In genomic region chr9:6014668-6015270, GRCh38 we compare ENCODE assay signal across 8 cellular contexts. TPM values are rescaled to one million over a fixed set of nuclear protein-coding genes. Genes with fewer than 3 reads are reported as not detected.
A peak's percentile ranks its signal among the peaks of the same experiment; 100 is the strongest.
DNase-seq lines count a peak whose midpoint lies in the region; ATAC-seq and TF ChIP-seq lines count a peak whose summit lies in the region.

No MANE protein-coding gene starts in this region.

- H4K20me1 ChIP-seq in IMR-90 (ENCODE audit: insufficient read depth, low read length), result peaks cover 5% of the 10 kb centered on the region

- in situ Hi-C loops in IMR-90 (cut with MboI; ENCODE audit: low sequenced_read_pairs), result no loop called here

- TF ChIP-seq CTCF in BJ (IDR thresholded peaks at IDR 0.05; ENCODE audit: insufficient read depth, low read depth, low read length) (no peak), IMR-90 (conservative IDR thresholded peaks at IDR 0.05; ENCODE audit: low read depth, low read length) (no peak)

- H3K4ac ChIP-seq in IMR-90 (ENCODE audit: low read depth, low read length), result peak overlapping the region; percentile 54

- H2BK5ac ChIP-seq in IMR-90 (ENCODE audit: low read depth, low read length, poor library complexity, severe bottlenecking), result peak overlapping the region; percentile 80

- no peak overlapping the region for H2BK20ac ChIP-seq in IMR-90 (ENCODE audit: low read depth, low read length)

- peak overlapping the region; percentile 97 for H3K4me2 ChIP-seq in IMR-90 (ENCODE audit: low read depth, low read length)

- no peak for TF ChIP-seq RAD21 in IMR-90 (IDR thresholded peaks at IDR 0.05; ENCODE audit: low read length)

- peak overlapping the region; percentile 94 for H3K27ac Mint-ChIP-seq in stimulated activated memory B cell treated with anti-CD40 and anti-IgM and Interleukin-4, amounts not matched to agents 10 μg/mL and 1 μg/mL and 100 μg/mL, for 72 hours

- no peaks in the 10 kb centered on the region for H3K27me3 Mint-ChIP-seq in stimulated activated memory B cell treated with anti-CD40 and anti-IgM and Interleukin-4, amounts not matched to agents 10 μg/mL and 1 μg/mL and 100 μg/mL, for 72 hours

- H2BK120ac ChIP-seq in IMR-90 (ENCODE audit: low read depth, low read length), result peak overlapping the region; percentile 65

- H3K56ac ChIP-seq in IMR-90 (ENCODE audit: extremely low read depth, insufficient read depth, low read length), result peak overlapping the region; percentile 85

- DNase-seq in BJ (ENCODE audit: low read depth) (no peak), IMR-90 (peak; percentile 84), amniotic stem cell (lab: John Stamatoyannopoulos, UW) (peak; percentile 52), H4 (ENCODE audit: low spot score) (no peak)

- H2BK15ac ChIP-seq in IMR-90 (ENCODE audit: low read depth, low read length), result no peak overlapping the region

- H3K4me3 Mint-ChIP-seq in stimulated activated memory B cell treated with anti-CD40 and anti-IgM and Interleukin-4, amounts not matched to agents 10 μg/mL and 1 μg/mL and 100 μg/mL, for 72 hours, result peak overlapping the region; percentile 89

- H3K27ac ChIP-seq in IMR-90 (ENCODE audit: insufficient read depth, low read length), result peak overlapping the region; percentile 64

- ATAC-seq in IMR-90 (ENCODE audit: low read depth) (peak; percentile 51), HG02571 (IDR thresholded peaks at IDR 0.05; ENCODE audit: unreplicated experiment) (no peak), GM19452 (IDR thresholded peaks at IDR 0.05; ENCODE audit: unreplicated experiment) (no peak)
- ATAC-seq in stimulated activated memory B cell treated with anti-CD40 and anti-IgM and Interleukin-4, amounts not matched to agents 10 μg/mL and 1 μg/mL and 100 μg/mL, for 72 hours, result no peak

- BruUV-seq in IMR-90 (replicated peaks; lab: Mats Ljungman, UMichigan), result no TSS peak

- H2AK5ac ChIP-seq in IMR-90 (ENCODE audit: low read depth, low read length), result no peak overlapping the region

- H4K8ac ChIP-seq in IMR-90 (ENCODE audit: low read depth in 2 of 2, low read length in 2 of 2), result peak overlapping the region; percentile 93 to 94

- TF ChIP-seq POLR2A in IMR-90 (IDR thresholded peaks at IDR 0.05; ENCODE audit: low read depth, low read length), result no peak

- H3K9me3 ChIP-seq in IMR-90 (ENCODE audit: control insufficient read depth, insufficient read depth, low read length), result no peaks in the 10 kb centered on the region
- H3K9me3 ChIP-seq in iPS-18c (ENCODE audit: control insufficient read depth, insufficient read depth, low read length), result no peaks in the 10 kb centered on the region

- peak overlapping the region; percentile 21 for H2AK9ac ChIP-seq in IMR-90 (replicated peaks; ENCODE audit: low read depth, low read length, poor library complexity)

- no peaks in the 10 kb centered on the region for H3K27me3 ChIP-seq in BJ (ENCODE audit: control insufficient read depth, insufficient read depth, low read length)
- no peaks in the 10 kb centered on the region for H3K27me3 ChIP-seq in IMR-90 (ENCODE audit: control insufficient read depth, insufficient read depth, low read length)

- 18% methylated on average over 2 of the region's 9 CpGs; no CpG with 5 or more reads in 1 of the 2 experiments for WGBS in IMR-90 (ENCODE audit: extremely low coverage in 2 of 2, insufficient read length in 1 of 2), 2 experiments

- H3K36me3 Mint-ChIP-seq in stimulated activated memory B cell treated with anti-CD40 and anti-IgM and Interleukin-4, amounts not matched to agents 10 μg/mL and 1 μg/mL and 100 μg/mL, for 72 hours, result peaks cover 47% of the 10 kb centered on the region

- peak overlapping the region; percentile 29; the same call in 1 of the 2 replicates for H3K23ac ChIP-seq in IMR-90 (ENCODE audit: low read depth, low read length)

- peaks cover 20 to 23% of the 10 kb centered on the region in 2 experiments for H3K79me1 ChIP-seq in IMR-90 (ENCODE audit: low read depth in 1 of 2, low read length in 2 of 2)

- no peak overlapping the region; the same call in 1 of the 2 replicates for H3K18ac ChIP-seq in IMR-90 (ENCODE audit: low read depth, low read length)

- H3K14ac ChIP-seq in IMR-90 (replicated peaks; ENCODE audit: low read depth, low read length), result peak overlapping the region; percentile 72

- intact Hi-C loops in IMR-90 (cut with micrococcal nuclease), result no loop called here

- dilution Hi-C loops in IMR-90 (cut with HindIII; ENCODE audit: low sequenced_read_pairs, unreplicated experiment), result no loop called here

- H3K36me3 ChIP-seq in BJ (ENCODE audit: control insufficient read depth, insufficient read depth, low read length) (no peaks in the 10 kb centered on the region), IMR-90 (ENCODE audit: control insufficient read depth, insufficient read depth, low read length) (no peaks in the 10 kb centered on the region; the same call in 1 of the 2 replicates)

- peaks cover 46% of the 10 kb centered on the region for H3K4me1 Mint-ChIP-seq in stimulated activated memory B cell treated with anti-CD40 and anti-IgM and Interleukin-4, amounts not matched to agents 10 μg/mL and 1 μg/mL and 100 μg/mL, for 72 hours

- H4K5ac ChIP-seq in IMR-90 (ENCODE audit: low read depth, low read length), result peak overlapping the region; percentile 88; the same call in 1 of the 2 replicates

- H4K91ac ChIP-seq in IMR-90 (ENCODE audit: insufficient read depth, low read depth, low read length), result peak overlapping the region; percentile 50

- no peaks in the 10 kb centered on the region for H3K4me1 ChIP-seq in IMR-90 (ENCODE audit: control insufficient read depth, insufficient read depth, low read length)

- peaks cover 3% of the 10 kb centered on the region for H3K9me3 Mint-ChIP-seq in stimulated activated memory B cell treated with anti-CD40 and anti-IgM and Interleukin-4, amounts not matched to agents 10 μg/mL and 1 μg/mL and 100 μg/mL, for 72 hours

- peak overlapping the region; percentile 86 for H3K9ac ChIP-seq in IMR-90 (ENCODE audit: low read depth, low read length)

- H3K4me3 ChIP-seq in BJ (ENCODE audit: low read depth, low read length), result peak overlapping the region; percentile 72
- H3K4me3 ChIP-seq in IMR-90 (ENCODE audit: insufficient read depth, low read depth, low read length), result peak overlapping the region; percentile 89
- H3K4me3 ChIP-seq in iPS-18c (ENCODE audit: insufficient read depth, low read depth, low read length), result peak overlapping the region; percentile 97

- H3K9me1 ChIP-seq in IMR-90 (ENCODE audit: insufficient read depth, low read length), result peaks cover 3% of the 10 kb centered on the region; the same call in 1 of the 2 replicates

- H2AFZ ChIP-seq in IMR-90 (replicated peaks; ENCODE audit: low read length, poor library complexity), result peak overlapping the region; percentile 91

- POLR2A ChIA-PET in BJ (lab: Charles Lee), result interaction anchor here (0.5 kb wide), 1 partner anchor 77 kb away, joined by 3 read pairs; no protein-coding TSS in a partner anchor
- POLR2A ChIA-PET in IMR-90 (lab: Charles Lee; ENCODE audit: unreplicated experiment), result interaction anchor here (0.6 kb wide), 1 partner anchor 53 kb away, joined by 3 read pairs; no protein-coding TSS in a partner anchor

- CTCF ChIA-PET in BJ (lab: Yijun Ruan, JAX) (interaction anchor here (0.6 to 1.6 kb wide), 4 partner anchors 9 to 253 kb away, joined by 4 to 5 read pairs (median 4); no protein-coding TSS in a partner anchor), IMR-90 (lab: Yijun Ruan, JAX) (interaction anchor here (0.7 kb wide), 1 partner anchor 28 kb away, joined by 6 read pairs; no protein-coding TSS in a partner anchor)

TF ChIP-seq in IMR-90, 13 proteins besides CTCF, POLR2A, EP300 and RAD21:
- TF ChIP-seq FOS (IDR thresholded peaks at IDR 0.05; ENCODE audit: low read depth, low read length) (peak; percentile 80), ELK1 (IDR thresholded peaks at IDR 0.05; ENCODE audit: borderline replicate concordance, low read depth, low read length) (no peak), MAZ (IDR thresholded peaks at IDR 0.05; ENCODE audit: borderline replicate concordance, low read depth, low read length) (no peak), USF2 (IDR thresholded peaks at IDR 0.05; ENCODE audit: low read depth, low read length) (no peak), SMC3 (IDR thresholded peaks at IDR 0.05; ENCODE audit: low read depth, low read length) (no peak), RFX5 (IDR thresholded peaks at IDR 0.05; ENCODE audit: low read depth, low read length) (no peak), MAFK (IDR thresholded peaks at IDR 0.05; ENCODE audit: low read depth, low read length) (no peak), CEBPB (IDR thresholded peaks at IDR 0.05; ENCODE audit: low read depth, low read length) (no peak), BHLHE40 (IDR thresholded peaks at IDR 0.05; ENCODE audit: low read depth, low read length) (peak; percentile 25; the same call in 1 of the 2 replicates)

RNA-seq across cellular contexts. Expression of gene RANBP6, which starts 0.7 kb away (rescaled TPM):
- polyA plus RNA-seq in BJ (2011; rRNA removed) (4.9 and 10.7 TPM in 2 replicates), IMR-90 (2012; rRNA removed) (6.1 and 7.5 TPM in 2 replicates)
- polyA minus RNA-seq in BJ (2011; rRNA and poly(A)+ RNA removed), result 7.3 and 7.4 TPM in 2 replicates
- 42.3 and 67.2 TPM in 2 replicates for total RNA-seq in IMR-90 (2012; rRNA removed)
- polyA plus RNA-seq in IMR-90 (2012; cell fraction: cytosol; rRNA removed), result 1.3 and 1.9 TPM in 2 replicates
- polyA plus RNA-seq in IMR-90 (2012; cell fraction: nucleus; rRNA removed; ENCODE audit: low replicate concordance), result 0.64 and 3.3 TPM in 2 replicates
- 12.9 and 17.4 TPM in 2 replicates for total RNA-seq in H4 (2014; rRNA removed; shearing (Covaris generic))

Comparison
In these comparisons a context has a peak if more than half of its experiments do, and no peak if none do; other contexts are left out.
1. DNase-seq: peak in IMR-90 (single experiment) and amniotic stem cell (single experiment); none in BJ (single experiment) and H4 (single experiment).
2. Peak in every context shown above with its lines, with median percentiles within 50 percentile points of each other: H3K4me3 ChIP-seq.